Comparison of ENCODE assay signal across 12 cellular contexts in the genomic region with DNA sequence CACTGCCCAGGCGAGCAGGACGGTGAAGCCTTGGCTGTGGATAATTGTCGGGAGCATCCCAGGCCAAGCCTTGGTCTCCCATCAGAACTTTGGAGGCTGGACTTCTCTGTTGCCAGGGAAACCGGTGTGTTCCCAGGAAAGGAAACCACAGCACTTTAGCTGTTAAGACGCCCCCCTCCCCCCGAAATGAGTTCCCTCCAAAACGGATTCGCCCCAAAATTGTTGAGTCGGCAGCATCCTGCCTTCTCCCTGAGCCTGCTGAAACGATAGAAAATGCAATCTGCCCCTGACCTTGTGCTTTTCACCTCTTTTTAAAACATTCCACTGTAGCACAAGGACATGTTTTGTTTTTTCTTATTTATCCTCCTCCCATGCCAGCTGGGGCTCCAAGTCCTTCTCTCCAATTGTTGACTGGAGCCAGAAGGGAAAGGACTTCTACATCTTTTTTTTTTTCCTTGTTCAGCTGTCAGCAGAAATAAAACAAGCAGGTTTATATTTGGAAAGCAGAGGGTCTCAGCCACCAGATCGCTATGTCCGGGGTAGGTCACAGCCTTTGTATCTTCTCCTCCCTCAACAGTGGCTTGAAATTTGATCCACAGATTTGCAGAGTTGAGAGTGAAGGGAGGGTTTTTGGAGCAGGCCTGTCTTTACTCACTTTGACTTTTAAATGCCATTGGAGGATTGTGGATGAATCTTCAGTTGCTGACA.
DNase-seq lines count a peak whose midpoint lies in the region; ATAC-seq and TF ChIP-seq lines count a peak whose summit lies in the region.
"Had no signal": no experiment of that assay in that cellular context is flagged by ENCODE, and none has a peak within 500 bp of the region (broad histone marks: within the 10 kb centered on the region; RNA-seq: fewer than 3 reads in every experiment).

No MANE protein-coding gene starts in this region.

- H3K9me3 Mint-ChIP-seq in nephron progenitor cell, result no peaks in the 10 kb centered on the region
- H3K9me3 Mint-ChIP-seq: activated naive CD8-positive, alpha-beta T cell treated with anti-CD3 and anti-CD28 coated beads, Interleukin-2, amount 50 U/mL, for 24 hours had no signal

- H3K4me3 Mint-ChIP-seq in nephron progenitor cell, result peak overlapping the region; percentile 58
- H3K4me3 Mint-ChIP-seq: activated naive CD8-positive, alpha-beta T cell treated with anti-CD3 and anti-CD28 coated beads, Interleukin-2, amount 50 U/mL, for 24 hours had no signal

- peak overlapping the region; percentile 91 for H3K27ac Mint-ChIP-seq in nephron progenitor cell
- H3K27ac Mint-ChIP-seq: activated naive CD8-positive, alpha-beta T cell treated with anti-CD3 and anti-CD28 coated beads, Interleukin-2, amount 50 U/mL, for 24 hours had no signal

- no peak for ATAC-seq in Right ventricle myocardium inferior
- ATAC-seq in HG03439 (IDR thresholded peaks at IDR 0.05; ENCODE audit: unreplicated experiment), result no peak
- ATAC-seq in GM19395 (IDR thresholded peaks at IDR 0.05; ENCODE audit: unreplicated experiment), result no peak
- ATAC-seq: activated naive CD8-positive, alpha-beta T cell treated with anti-CD3 and anti-CD28 coated beads, Interleukin-2, amount 50 U/mL, for 24 hours had no signal

- intact Hi-C loops in Right ventricle myocardium inferior (cut with DNase I), result no loop called here
- intact Hi-C loops in cardiac septum (cut with DNase I), result loop anchor here (2.0 kb wide), 1 partner anchor 26 kb away; no protein-coding TSS in a partner anchor

- no peaks in the 10 kb centered on the region for H3K36me3 Mint-ChIP-seq in nephron progenitor cell (ENCODE audit: low read depth)

- DNase-seq in Right ventricle myocardium inferior (ENCODE audit: missing footprints) (peak; percentile 39), cardiac septum (ENCODE audit: low spot score) (no peak), fibroblast of the aortic adventitia (ENCODE audit: low read depth) (peak; percentile 34), nephron progenitor cell (no peak), NCI-H187 (lab: John Stamatoyannopoulos, UW) (no peak), GM19240 (ENCODE audit: insufficient read length, low spot score) (no peak)
- DNase-seq: activated naive CD8-positive, alpha-beta T cell treated with anti-CD3 and anti-CD28 coated beads, Interleukin-2, amount 50 U/mL, for 24 hours; GOT3; NCI-H526; WERI-Rb-1 had no signal

- TF ChIP-seq CTCF in fibroblast of the aortic adventitia (IDR thresholded peaks at IDR 0.05; ENCODE audit: insufficient read depth, low read length) (no peak), nephron progenitor cell (IDR thresholded peaks at IDR 0.05) (no peak)

- peaks cover 97% of the 10 kb centered on the region for H3K4me1 Mint-ChIP-seq in nephron progenitor cell
- H3K4me1 Mint-ChIP-seq: activated naive CD8-positive, alpha-beta T cell treated with anti-CD3 and anti-CD28 coated beads, Interleukin-2, amount 50 U/mL, for 24 hours had no signal

- H3K27me3 Mint-ChIP-seq in nephron progenitor cell (ENCODE audit: low read depth, poor library complexity), result no peaks in the 10 kb centered on the region
- H3K27me3 Mint-ChIP-seq: activated naive CD8-positive, alpha-beta T cell treated with anti-CD3 and anti-CD28 coated beads, Interleukin-2, amount 50 U/mL, for 24 hours had no signal

- H3K4me3 ChIP-seq in fibroblast of the aortic adventitia (ENCODE audit: low read depth, low read length), result no peak overlapping the region

Comparison
In these comparisons a context has a peak if more than half of its experiments do, and no peak if none do; other contexts are left out.
1. DNase-seq: peak in Right ventricle myocardium inferior (single experiment) and fibroblast of the aortic adventitia (single experiment); none in cardiac septum (single experiment), nephron progenitor cell (single experiment), NCI-H187 (0 of 2) and GM19240 (single experiment).